Comparison of ENCODE assay signal across 8 cellular contexts in genomic region chr2:191758420-191759199, GRCh38.
A peak's percentile ranks its signal among the peaks of the same experiment; 100 is the strongest.
DNase-seq lines count a peak whose midpoint lies in the region; ATAC-seq and TF ChIP-seq lines count a peak whose summit lies in the region.

No MANE protein-coding gene starts in this region.

- 61% methylated on average over 13 of the region's 13 CpGs for WGBS in prostate gland

- intact Hi-C loops in left cardiac atrium (cut with DNase I) (no loop called here), prostate gland (cut with DNase I) (no loop called here)

- TF ChIP-seq CTCF in GM10248 (IDR thresholded peaks at IDR 0.05; ENCODE audit: control extremely low read depth, extremely low read depth, low read depth, missing control alignments) = peak; percentile 57
- TF ChIP-seq CTCF in prostate gland (IDR thresholded peaks at IDR 0.05) = no peak

- ATAC-seq in GM21619 (IDR thresholded peaks at IDR 0.05; ENCODE audit: unreplicated experiment) (peak; percentile 100), left cardiac atrium (peak; percentile 61 to 70)

- no peaks in the 10 kb centered on the region for H3K27me3 ChIP-seq in prostate gland (replicated peaks; ENCODE audit: insufficient read depth)

- CTCF ChIA-PET in GM10248 (lab: Yijun Ruan, JAX) = interaction anchor here (0.8 to 3.9 kb wide), 22 partner anchors 11 to 593 kb away, joined by 3 to 52 read pairs (median 3); no protein-coding TSS in a partner anchor

- no peak overlapping the region for H3K4me3 ChIP-seq in prostate gland

- H3K27ac ChIP-seq in prostate gland = no peak overlapping the region

- H3K4me1 ChIP-seq in prostate gland (replicated peaks) = no peaks in the 10 kb centered on the region

- no peaks in the 10 kb centered on the region for H3K36me3 ChIP-seq in prostate gland

- peak; percentile 83 for DNase-seq in GM10248 (ENCODE audit: extremely low spot score)
- peak; percentile 80 for DNase-seq in HT-29 (ENCODE audit: low spot score)
- DNase-seq in SIG-M5 treated with dmso at 0.1 percent for 504 hours (lab: John Stamatoyannopoulos, UW; ENCODE audit: unreplicated experiment) = peak; percentile 90
- DNase-seq in activated effector memory CD4-positive, alpha-beta T cell treated with Interleukin-2 at 50 U/mL for 16 hours = peak; percentile 25
- DNase-seq in left cardiac atrium = peak; percentile 23
- DNase-seq in stimulated activated CD4-positive, alpha-beta T cell treated with anti-CD3 and anti-CD28 coated beads, Interleukin-1b, Interleukin-23, amount 100 ng/mL, for 4 hours (ENCODE audit: low read depth in 2 of 2) = peak; percentile 8 to 46
- DNase-seq in prostate gland (ENCODE audit: low spot score) = no peak

- TF ChIP-seq POLR2A in prostate gland (IDR thresholded peaks at IDR 0.05) = no peak

- H3K9me3 ChIP-seq in prostate gland = no peaks in the 10 kb centered on the region

- POLR2A ChIA-PET in GM10248 (lab: Yijun Ruan, JAX) = no interaction called here
